22 cellular contexts compared by ENCODE assay signal in the genomic region with DNA sequence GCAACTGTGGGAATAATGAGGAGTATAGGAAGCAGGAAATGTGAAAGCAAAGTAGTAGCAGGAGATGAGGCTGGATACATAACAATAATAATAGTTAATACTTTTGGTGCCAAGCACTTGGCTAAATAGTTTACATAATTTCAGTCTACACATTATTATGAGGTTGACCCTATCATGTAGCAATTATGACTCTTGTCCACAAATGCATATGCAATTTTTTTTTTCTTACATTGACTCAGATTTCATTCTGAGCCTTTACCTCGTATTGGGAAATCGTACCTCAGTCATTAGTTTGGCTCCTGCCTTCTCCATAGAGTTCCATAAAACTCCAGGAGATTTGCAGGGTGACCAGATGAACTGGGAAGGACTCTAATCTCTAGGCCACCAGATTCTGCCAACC.
DNase-seq lines count a peak whose midpoint lies in the region; ATAC-seq and TF ChIP-seq lines count a peak whose summit lies in the region.
"Had no signal": no experiment of that assay in that cellular context is flagged by ENCODE, and none has a peak within 500 bp of the region (broad histone marks: within the 10 kb centered on the region; RNA-seq: fewer than 3 reads in every experiment).

No MANE protein-coding gene starts in this region.

- ATAC-seq in HG03439 (IDR thresholded peaks at IDR 0.05; ENCODE audit: unreplicated experiment) = no peak
- no peak for ATAC-seq in HG03139 (IDR thresholded peaks at IDR 0.05; ENCODE audit: unreplicated experiment)
- ATAC-seq: GM12878 had no signal

- no peaks in the 10 kb centered on the region for H3K36me3 Mint-ChIP-seq in MCF 10A (ENCODE audit: insufficient read depth, unreplicated experiment)
- H3K36me3 Mint-ChIP-seq: CD14-positive monocyte; CD8-positive, alpha-beta memory T cell had no signal

- no peak overlapping the region for H3K27ac ChIP-seq in breast epithelium
- H3K27ac ChIP-seq: 22Rv1; BLaER1 treated with 17β-estradiol and CSF1 and Interleukin-3, amounts not matched to agents 10 nM and 100 nM had no signal

- H3K4me3 ChIP-seq in breast epithelium = no peak overlapping the region
- H3K4me3 ChIP-seq: BLaER1 treated with 17β-estradiol and CSF1 and Interleukin-3, amounts not matched to agents 10 nM and 100 nM; GM12878; HAP-1 had no signal

- no peak for TF ChIP-seq CTCF in MCF 10A (IDR thresholded peaks at IDR 0.05; ENCODE audit: unreplicated experiment)
- no peak for TF ChIP-seq CTCF in breast epithelium (IDR thresholded peaks at IDR 0.05)

- H3K4me1 ChIP-seq in breast epithelium = no peaks in the 10 kb centered on the region
- H3K4me1 ChIP-seq: BLaER1 treated with 17β-estradiol and CSF1 and Interleukin-3, amounts not matched to agents 10 nM and 100 nM; HAP-1 had no signal

- H3K4me1 Mint-ChIP-seq in MCF 10A (ENCODE audit: insufficient read depth, unreplicated experiment) = no peaks in the 10 kb centered on the region
- H3K4me1 Mint-ChIP-seq: CD14-positive monocyte; CD8-positive, alpha-beta memory T cell had no signal

- no peaks in the 10 kb centered on the region for H3K27me3 ChIP-seq in breast epithelium
- H3K27me3 ChIP-seq: BE2C; BLaER1 treated with 17β-estradiol and CSF1 and Interleukin-3, amounts not matched to agents 10 nM and 100 nM had no signal

- H3K27ac Mint-ChIP-seq in MCF 10A (ENCODE audit: low read depth, unreplicated experiment) = no peak overlapping the region
- H3K27ac Mint-ChIP-seq: CD14-positive monocyte; CD4-positive, alpha-beta T cell; CD8-positive, alpha-beta memory T cell had no signal

- CTCF ChIA-PET in MCF 10A (lab: Yijun Ruan, JAX) = no interaction called here

- no peaks in the 10 kb centered on the region for H3K27me3 Mint-ChIP-seq in MCF 10A (ENCODE audit: insufficient read depth, unreplicated experiment)
- H3K27me3 Mint-ChIP-seq: CD4-positive, alpha-beta T cell; CD8-positive, alpha-beta memory T cell had no signal

- TF ChIP-seq POLR2A in breast epithelium (IDR thresholded peaks at IDR 0.05) = no peak

- intact Hi-C loops in MCF 10A (cut with micrococcal nuclease) = no loop called here
- intact Hi-C loops in breast epithelium (cut with DNase I; ENCODE audit: low total_unique reads) = no loop called here

- no TSS peak for BruUV-seq in MCF 10A (replicated peaks; lab: Mats Ljungman, UMichigan)

- H3K9me3 ChIP-seq in breast epithelium = no peaks in the 10 kb centered on the region
- H3K9me3 ChIP-seq: BE2C; BLaER1 treated with 17β-estradiol and CSF1 and Interleukin-3, amounts not matched to agents 10 nM and 100 nM; HAP-1 had no signal

- H3K4me3 Mint-ChIP-seq in MCF 10A (ENCODE audit: unreplicated experiment) = no peak overlapping the region
- H3K4me3 Mint-ChIP-seq: CD14-positive monocyte; CD4-positive, alpha-beta T cell; CD8-positive, alpha-beta memory T cell had no signal

- DNase-seq in MCF 10A (ENCODE audit: unreplicated experiment) (peak; percentile 18), breast epithelium (ENCODE audit: low spot score in 2 of 2) (no peak), amniotic epithelial cell (ENCODE audit: low read depth) (peak; percentile 20), fibroblast of peridontal ligament (ENCODE audit: extremely low read depth) (peak; percentile 53), SKM-1 treated with dmso at 0.1 percent for 144 hours (lab: John Stamatoyannopoulos, UW; ENCODE audit: unreplicated experiment) (no peak), OCI-M2 (lab: John Stamatoyannopoulos, UW; ENCODE audit: unreplicated experiment) (no peak)
- DNase-seq: AML-193; BE2C; CD4-positive, alpha-beta T cell; CD8-positive, alpha-beta memory T cell; DMS 273 treated with DMSO at 0.1 percent for 48 hours; DMS79; EL; GDM1; GOT3 had no signal

- H3K36me3 ChIP-seq in breast epithelium = no peaks in the 10 kb centered on the region
- H3K36me3 ChIP-seq: BE2C; BLaER1 treated with 17β-estradiol and CSF1 and Interleukin-3, amounts not matched to agents 10 nM and 100 nM; HAP-1 had no signal

- POLR2A ChIA-PET in MCF 10A (lab: Yijun Ruan, JAX) = no interaction called here

- H3K9me3 Mint-ChIP-seq in MCF 10A (ENCODE audit: unreplicated experiment) = no peaks in the 10 kb centered on the region
- H3K9me3 Mint-ChIP-seq: CD14-positive monocyte; CD4-positive, alpha-beta T cell had no signal

Comparison
In these comparisons a context has a peak if more than half of its experiments do, and no peak if none do; other contexts are left out.
1. DNase-seq: peak in MCF 10A (single experiment), amniotic epithelial cell (single experiment) and fibroblast of peridontal ligament (single experiment); none in breast epithelium (0 of 2), SKM-1 treated with dmso at 0.1 percent for 144 hours (single experiment) and OCI-M2 (single experiment).